1 cellular context compared by ENCODE assay signal in genomic region chr17:15351925-15352324, GRCh38.
TF ChIP-seq lines count a peak whose summit lies in the region.

No MANE protein-coding gene starts in this region.

TF ChIP-seq in WTC11, 78 proteins besides CTCF, POLR2A, EP300 and RAD21 (continued from another document):
- TF ChIP-seq, protein P1, sequence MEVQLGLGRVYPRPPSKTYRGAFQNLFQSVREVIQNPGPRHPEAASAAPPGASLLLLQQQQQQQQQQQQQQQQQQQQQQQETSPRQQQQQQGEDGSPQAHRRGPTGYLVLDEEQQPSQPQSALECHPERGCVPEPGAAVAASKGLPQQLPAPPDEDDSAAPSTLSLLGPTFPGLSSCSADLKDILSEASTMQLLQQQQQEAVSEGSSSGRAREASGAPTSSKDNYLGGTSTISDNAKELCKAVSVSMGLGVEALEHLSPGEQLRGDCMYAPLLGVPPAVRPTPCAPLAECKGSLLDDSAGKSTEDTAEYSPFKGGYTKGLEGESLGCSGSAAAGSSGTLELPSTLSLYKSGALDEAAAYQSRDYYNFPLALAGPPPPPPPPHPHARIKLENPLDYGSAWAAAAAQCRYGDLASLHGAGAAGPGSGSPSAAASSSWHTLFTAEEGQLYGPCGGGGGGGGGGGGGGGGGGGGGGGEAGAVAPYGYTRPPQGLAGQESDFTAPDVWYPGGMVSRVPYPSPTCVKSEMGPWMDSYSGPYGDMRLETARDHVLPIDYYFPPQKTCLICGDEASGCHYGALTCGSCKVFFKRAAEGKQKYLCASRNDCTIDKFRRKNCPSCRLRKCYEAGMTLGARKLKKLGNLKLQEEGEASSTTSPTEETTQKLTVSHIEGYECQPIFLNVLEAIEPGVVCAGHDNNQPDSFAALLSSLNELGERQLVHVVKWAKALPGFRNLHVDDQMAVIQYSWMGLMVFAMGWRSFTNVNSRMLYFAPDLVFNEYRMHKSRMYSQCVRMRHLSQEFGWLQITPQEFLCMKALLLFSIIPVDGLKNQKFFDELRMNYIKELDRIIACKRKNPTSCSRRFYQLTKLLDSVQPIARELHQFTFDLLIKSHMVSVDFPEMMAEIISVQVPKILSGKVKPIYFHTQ (CRISPR knock-in tag; IDR thresholded peaks at IDR 0.05): no peak
- no peak for TF ChIP-seq ZNF263 (CRISPR knock-in tag; IDR thresholded peaks at IDR 0.05; ENCODE audit: low read depth)
- no peak for TF ChIP-seq MLX (CRISPR knock-in tag; IDR thresholded peaks at IDR 0.05)
- TF ChIP-seq TEAD4 (CRISPR knock-in tag; IDR thresholded peaks at IDR 0.05): no peak
- no peak for TF ChIP-seq ESRRA (CRISPR knock-in tag; IDR thresholded peaks at IDR 0.05; ENCODE audit: borderline replicate concordance)
